ENCODE assay signal across 1 cellular context in genomic region chr17:6655732-6656361, GRCh38.
TF ChIP-seq lines count a peak whose summit lies in the region.

No MANE protein-coding gene starts in this region.

TF ChIP-seq in HepG2, 621 proteins besides CTCF, POLR2A, EP300 and RAD21:
- TF ChIP-seq, protein P1, sequence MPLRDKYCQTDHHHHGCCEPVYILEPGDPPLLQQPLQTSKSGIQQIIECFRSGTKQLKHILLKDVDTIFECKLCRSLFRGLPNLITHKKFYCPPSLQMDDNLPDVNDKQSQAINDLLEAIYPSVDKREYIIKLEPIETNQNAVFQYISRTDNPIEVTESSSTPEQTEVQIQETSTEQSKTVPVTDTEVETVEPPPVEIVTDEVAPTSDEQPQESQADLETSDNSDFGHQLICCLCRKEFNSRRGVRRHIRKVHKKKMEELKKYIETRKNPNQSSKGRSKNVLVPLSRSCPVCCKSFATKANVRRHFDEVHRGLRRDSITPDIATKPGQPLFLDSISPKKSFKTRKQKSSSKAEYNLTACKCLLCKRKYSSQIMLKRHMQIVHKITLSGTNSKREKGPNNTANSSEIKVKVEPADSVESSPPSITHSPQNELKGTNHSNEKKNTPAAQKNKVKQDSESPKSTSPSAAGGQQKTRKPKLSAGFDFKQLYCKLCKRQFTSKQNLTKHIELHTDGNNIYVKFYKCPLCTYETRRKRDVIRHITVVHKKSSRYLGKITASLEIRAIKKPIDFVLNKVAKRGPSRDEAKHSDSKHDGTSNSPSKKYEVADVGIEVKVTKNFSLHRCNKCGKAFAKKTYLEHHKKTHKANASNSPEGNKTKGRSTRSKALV (CRISPR knock-in tag; IDR thresholded peaks at IDR 0.05), result 0 out of 2 replicates have a peak, but pooled peaks have one; percentile 17
